9 cellular contexts compared by ENCODE assay signal in the genomic region with DNA sequence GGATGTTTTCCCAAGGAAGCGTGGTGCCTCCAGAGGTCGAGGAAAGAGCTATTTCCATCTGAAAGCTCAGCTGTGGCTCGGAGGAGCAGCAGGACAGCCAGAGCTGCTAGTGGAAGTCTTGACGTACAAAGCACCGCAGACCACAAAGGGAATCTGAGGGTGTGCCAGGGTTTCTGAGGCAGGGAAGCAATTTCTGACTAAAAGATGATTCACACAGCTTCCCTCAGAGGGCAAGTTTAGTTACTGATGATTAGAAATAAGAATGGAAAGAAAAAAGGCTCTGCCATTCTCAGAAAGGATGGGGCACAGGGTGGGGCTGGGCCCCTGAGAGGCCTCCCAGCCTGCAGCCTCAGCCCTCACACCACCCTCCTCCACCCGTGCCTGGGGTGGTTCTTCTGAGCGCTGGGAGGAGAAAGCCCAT. TPM values are rescaled to one million over a fixed set of nuclear protein-coding genes. Genes with fewer than 3 reads are reported as not detected.
DNase-seq lines count a peak whose midpoint lies in the region; ATAC-seq, FAIRE-seq and TF ChIP-seq lines count a peak whose summit lies in the region.
"Had no signal": no experiment of that assay in that cellular context is flagged by ENCODE, and none has a peak within 500 bp of the region (broad histone marks: within the 10 kb centered on the region; RNA-seq: fewer than 3 reads in every experiment).

No MANE protein-coding gene starts in this region.

- peak; percentile 86 for FAIRE-seq in astrocyte (lab: Jason Lieb, UNC)
- FAIRE-seq: GM12878 had no signal

- H3F3A ChIP-seq in neural progenitor cell (ENCODE audit: low read depth) = no peaks in the 10 kb centered on the region

- peak; percentile 95 for DNase-seq in AG20443 (ENCODE audit: low spot score)
- DNase-seq in MV-4-11 (lab: John Stamatoyannopoulos, UW) = peak; percentile 89
- peak; percentile 99 for DNase-seq in astrocyte (ENCODE audit: low read depth)
- peak; percentile 36 for DNase-seq in neural progenitor cell (ENCODE audit: low spot score)
- no peak for DNase-seq in NCI-H2196 treated with DMSO at 0.1 percent for 48 hours (lab: John Stamatoyannopoulos, UW; ENCODE audit: unreplicated experiment)
- no peak for DNase-seq in activated CD4-positive, CD25-positive, alpha-beta regulatory T cell (lab: John Stamatoyannopoulos, UW)
- no peak for DNase-seq in trophoblast cell

- H2AK5ac ChIP-seq in trophoblast cell (ENCODE audit: low read length) = no peak overlapping the region

- no peaks in the 10 kb centered on the region for H3K36me3 ChIP-seq in astrocyte (ENCODE audit: insufficient read depth, low read length)
- H3K36me3 ChIP-seq in neural progenitor cell = no peaks in the 10 kb centered on the region
- H3K36me3 ChIP-seq in trophoblast cell (ENCODE audit: control insufficient read depth in 1 of 2, insufficient read depth in 2 of 2, low read length in 2 of 2) = no peaks in the 10 kb centered on the region

- H3K9me3 Mint-ChIP-seq in astrocyte (ENCODE audit: unreplicated experiment) (peaks cover 18% of the 10 kb centered on the region), neural progenitor cell (no peaks in the 10 kb centered on the region)

- H3K4me3 ChIP-seq in astrocyte (ENCODE audit: insufficient read depth, low read depth, low read length) = no peak overlapping the region
- H3K4me3 ChIP-seq in neural progenitor cell = no peak overlapping the region
- H3K4me3 ChIP-seq in trophoblast cell (ENCODE audit: low read depth, low read length) = no peak overlapping the region
- H3K4me3 ChIP-seq: GM12878 had no signal

- H3K36me3 Mint-ChIP-seq in astrocyte (ENCODE audit: low read depth, unreplicated experiment) (no peaks in the 10 kb centered on the region), neural progenitor cell (no peaks in the 10 kb centered on the region)

- H3K18ac ChIP-seq in trophoblast cell (ENCODE audit: low read length) = no peak overlapping the region

- H3K27me3 ChIP-seq in astrocyte (ENCODE audit: insufficient read depth, low read length) (no peaks in the 10 kb centered on the region), neural progenitor cell (no peaks in the 10 kb centered on the region), trophoblast cell (ENCODE audit: insufficient read depth, low read length) (no peaks in the 10 kb centered on the region)

- H3K4me1 Mint-ChIP-seq in astrocyte (ENCODE audit: low read depth, unreplicated experiment) = peaks cover 25% of the 10 kb centered on the region
- H3K4me1 Mint-ChIP-seq in neural progenitor cell = peaks cover 10% of the 10 kb centered on the region

- no peak overlapping the region for H3K14ac ChIP-seq in trophoblast cell (ENCODE audit: low read length)

- H3K79me1 ChIP-seq in trophoblast cell (ENCODE audit: low read length) = no peaks in the 10 kb centered on the region

- H4K8ac ChIP-seq in trophoblast cell (ENCODE audit: low read depth, low read length) = no peak overlapping the region

- H3K9ac ChIP-seq in astrocyte (ENCODE audit: low read length) (peak overlapping the region; percentile 67), neural progenitor cell (no peak overlapping the region), trophoblast cell (ENCODE audit: low read length) (no peak overlapping the region)

- no peak overlapping the region for H4K91ac ChIP-seq in trophoblast cell (ENCODE audit: low read depth, low read length)

- H2BK5ac ChIP-seq in trophoblast cell (ENCODE audit: low read depth, low read length, poor library complexity) = no peak overlapping the region

- H3K4ac ChIP-seq in trophoblast cell (ENCODE audit: low read depth, low read length) = no peak overlapping the region

- no peak overlapping the region for H2BK12ac ChIP-seq in trophoblast cell (ENCODE audit: low read length)

- H3K9me3 ChIP-seq in astrocyte (ENCODE audit: insufficient read depth, low read depth, low read length) (peaks cover 9% of the 10 kb centered on the region), neural progenitor cell (ENCODE audit: low read depth) (no peaks in the 10 kb centered on the region), trophoblast cell (ENCODE audit: insufficient read depth, low read depth, low read length) (peaks cover 12% of the 10 kb centered on the region)

- no peak for ATAC-seq in HG02885 (IDR thresholded peaks at IDR 0.05; ENCODE audit: poor library complexity, unreplicated experiment)
- ATAC-seq: GM12878 had no signal

- no CpG with 5 or more reads among the region's 7 CpGs for WGBS in trophoblast cell (ENCODE audit: extremely low coverage, insufficient coverage, insufficient read length)

- no peaks in the 10 kb centered on the region for H4K20me1 ChIP-seq in astrocyte (ENCODE audit: insufficient read depth, low read length)
- no peaks in the 10 kb centered on the region for H4K20me1 ChIP-seq in neural progenitor cell (ENCODE audit: low read depth)

- H2AFZ ChIP-seq in astrocyte (ENCODE audit: low read depth, low read length) (peak overlapping the region; percentile 7), neural progenitor cell (replicated peaks) (peak overlapping the region; percentile 11), trophoblast cell (ENCODE audit: insufficient read depth, low read length, poor library complexity) (no peak overlapping the region)

- no peak overlapping the region for H3K23ac ChIP-seq in trophoblast cell (ENCODE audit: low read length)

- H3K27ac Mint-ChIP-seq in astrocyte (ENCODE audit: unreplicated experiment) (peak overlapping the region; percentile 48), neural progenitor cell (peak overlapping the region; percentile 12)

- H3K4me2 ChIP-seq in astrocyte (ENCODE audit: low read length) (peak overlapping the region; percentile 69), neural progenitor cell (no peak overlapping the region), trophoblast cell (ENCODE audit: low read length) (no peak overlapping the region)

- no peak overlapping the region for H3K4me3 Mint-ChIP-seq in astrocyte (ENCODE audit: unreplicated experiment)
- no peak overlapping the region for H3K4me3 Mint-ChIP-seq in neural progenitor cell

- H3K79me2 ChIP-seq in astrocyte (ENCODE audit: insufficient read depth, low read length) (no peaks in the 10 kb centered on the region), neural progenitor cell (ENCODE audit: low read depth) (no peaks in the 10 kb centered on the region), trophoblast cell (ENCODE audit: control insufficient read depth, insufficient read depth, low read length, poor library complexity) (no peaks in the 10 kb centered on the region)

- TF ChIP-seq CTCF in astrocyte (IDR thresholded peaks at IDR 0.05; ENCODE audit: insufficient read depth, low read depth, low read length) (no peak), neural progenitor cell (IDR thresholded peaks at IDR 0.05) (no peak)

- H3K4me1 ChIP-seq in astrocyte (ENCODE audit: insufficient read depth, low read length) = peaks cover 28% of the 10 kb centered on the region
- peaks cover 10% of the 10 kb centered on the region for H3K4me1 ChIP-seq in neural progenitor cell
- no peaks in the 10 kb centered on the region for H3K4me1 ChIP-seq in trophoblast cell (ENCODE audit: control insufficient read depth in 1 of 2, insufficient read depth in 2 of 2, low read length in 2 of 2)

- no peak overlapping the region for H2BK120ac ChIP-seq in trophoblast cell (ENCODE audit: insufficient read depth, low read length, poor library complexity)

- peak overlapping the region; percentile 80 for H3K27ac ChIP-seq in astrocyte (ENCODE audit: low read depth, low read length)
- no peak overlapping the region for H3K27ac ChIP-seq in neural progenitor cell
- no peak overlapping the region for H3K27ac ChIP-seq in trophoblast cell (ENCODE audit: low read depth, low read length)

- H3K27me3 Mint-ChIP-seq in astrocyte (ENCODE audit: low read depth, unreplicated experiment) (peaks cover 23% of the 10 kb centered on the region), neural progenitor cell (ENCODE audit: insufficient read depth, low read depth) (peaks cover 13% of the 10 kb centered on the region)

- no peak overlapping the region for H4K12ac ChIP-seq in trophoblast cell (ENCODE audit: low read depth, low read length)

RNA-seq across cellular contexts. Expression of a gene that starts 45.8 kb away (rescaled TPM):
- total RNA-seq in astrocyte = 233 and 245 TPM in 2 replicates
- total RNA-seq in neural progenitor cell (ENCODE audit: low replicate concordance) = 61.2 and 91.2 TPM in 2 replicates
- 201 and 208 TPM in 2 replicates for polyA plus RNA-seq in trophoblast cell (2013)

Comparison
In these comparisons a context has a peak if more than half of its experiments do, and no peak if none do; other contexts are left out.
1. DNase-seq: peak in AG20443 (single experiment), MV-4-11 (single experiment), astrocyte (single experiment) and neural progenitor cell (single experiment); none in NCI-H2196 treated with DMSO at 0.1 percent for 48 hours (single experiment), activated CD4-positive, CD25-positive, alpha-beta regulatory T cell (0 of 4) and trophoblast cell (0 of 2).